Comparison of ENCODE assay signal across 2 cellular contexts in the genomic region with DNA sequence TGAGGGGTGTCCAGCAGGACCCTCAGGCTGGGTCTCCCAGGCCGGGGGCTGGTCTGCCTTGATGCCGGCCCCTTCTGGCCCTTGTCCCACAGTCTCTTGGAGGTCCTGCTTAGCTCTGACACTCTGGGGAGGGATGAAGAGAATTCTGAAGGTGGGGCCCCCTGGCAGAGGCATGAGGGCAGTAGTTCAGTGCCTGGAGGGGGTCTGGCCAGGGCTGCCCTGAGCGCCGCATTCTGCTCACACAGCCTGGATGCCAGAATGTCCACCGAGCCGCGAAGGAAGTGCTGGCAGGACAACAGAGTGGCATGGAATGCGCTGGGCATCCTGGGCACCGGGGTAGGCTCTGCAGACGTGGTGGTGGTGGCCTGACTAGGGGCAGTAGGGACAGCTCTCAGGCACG.
TF ChIP-seq lines count a peak whose summit lies in the region.

No MANE protein-coding gene starts in this region.

TF ChIP-seq in liver, 16 proteins besides CTCF, POLR2A, EP300 and RAD21 (continued from another document):
- TF ChIP-seq, protein P1, sequence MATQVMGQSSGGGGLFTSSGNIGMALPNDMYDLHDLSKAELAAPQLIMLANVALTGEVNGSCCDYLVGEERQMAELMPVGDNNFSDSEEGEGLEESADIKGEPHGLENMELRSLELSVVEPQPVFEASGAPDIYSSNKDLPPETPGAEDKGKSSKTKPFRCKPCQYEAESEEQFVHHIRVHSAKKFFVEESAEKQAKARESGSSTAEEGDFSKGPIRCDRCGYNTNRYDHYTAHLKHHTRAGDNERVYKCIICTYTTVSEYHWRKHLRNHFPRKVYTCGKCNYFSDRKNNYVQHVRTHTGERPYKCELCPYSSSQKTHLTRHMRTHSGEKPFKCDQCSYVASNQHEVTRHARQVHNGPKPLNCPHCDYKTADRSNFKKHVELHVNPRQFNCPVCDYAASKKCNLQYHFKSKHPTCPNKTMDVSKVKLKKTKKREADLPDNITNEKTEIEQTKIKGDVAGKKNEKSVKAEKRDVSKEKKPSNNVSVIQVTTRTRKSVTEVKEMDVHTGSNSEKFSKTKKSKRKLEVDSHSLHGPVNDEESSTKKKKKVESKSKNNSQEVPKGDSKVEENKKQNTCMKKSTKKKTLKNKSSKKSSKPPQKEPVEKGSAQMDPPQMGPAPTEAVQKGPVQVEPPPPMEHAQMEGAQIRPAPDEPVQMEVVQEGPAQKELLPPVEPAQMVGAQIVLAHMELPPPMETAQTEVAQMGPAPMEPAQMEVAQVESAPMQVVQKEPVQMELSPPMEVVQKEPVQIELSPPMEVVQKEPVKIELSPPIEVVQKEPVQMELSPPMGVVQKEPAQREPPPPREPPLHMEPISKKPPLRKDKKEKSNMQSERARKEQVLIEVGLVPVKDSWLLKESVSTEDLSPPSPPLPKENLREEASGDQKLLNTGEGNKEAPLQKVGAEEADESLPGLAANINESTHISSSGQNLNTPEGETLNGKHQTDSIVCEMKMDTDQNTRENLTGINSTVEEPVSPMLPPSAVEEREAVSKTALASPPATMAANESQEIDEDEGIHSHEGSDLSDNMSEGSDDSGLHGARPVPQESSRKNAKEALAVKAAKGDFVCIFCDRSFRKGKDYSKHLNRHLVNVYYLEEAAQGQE (IDR thresholded peaks at IDR 0.05): no peak
- TF ChIP-seq FOXA1 (IDR thresholded peaks at IDR 0.05) (no peak), TAF1 (conservative IDR thresholded peaks at IDR 0.05) (no peak), HNF4A (conservative IDR thresholded peaks at IDR 0.05) (no peak), HNF4G (IDR thresholded peaks at IDR 0.05) (no peak)
TF ChIP-seq in liver: peak in this region for 0.

TF ChIP-seq in HepG2, 621 proteins besides CTCF, POLR2A, EP300 and RAD21 (continued from another document):
- TF ChIP-seq, protein P2, sequence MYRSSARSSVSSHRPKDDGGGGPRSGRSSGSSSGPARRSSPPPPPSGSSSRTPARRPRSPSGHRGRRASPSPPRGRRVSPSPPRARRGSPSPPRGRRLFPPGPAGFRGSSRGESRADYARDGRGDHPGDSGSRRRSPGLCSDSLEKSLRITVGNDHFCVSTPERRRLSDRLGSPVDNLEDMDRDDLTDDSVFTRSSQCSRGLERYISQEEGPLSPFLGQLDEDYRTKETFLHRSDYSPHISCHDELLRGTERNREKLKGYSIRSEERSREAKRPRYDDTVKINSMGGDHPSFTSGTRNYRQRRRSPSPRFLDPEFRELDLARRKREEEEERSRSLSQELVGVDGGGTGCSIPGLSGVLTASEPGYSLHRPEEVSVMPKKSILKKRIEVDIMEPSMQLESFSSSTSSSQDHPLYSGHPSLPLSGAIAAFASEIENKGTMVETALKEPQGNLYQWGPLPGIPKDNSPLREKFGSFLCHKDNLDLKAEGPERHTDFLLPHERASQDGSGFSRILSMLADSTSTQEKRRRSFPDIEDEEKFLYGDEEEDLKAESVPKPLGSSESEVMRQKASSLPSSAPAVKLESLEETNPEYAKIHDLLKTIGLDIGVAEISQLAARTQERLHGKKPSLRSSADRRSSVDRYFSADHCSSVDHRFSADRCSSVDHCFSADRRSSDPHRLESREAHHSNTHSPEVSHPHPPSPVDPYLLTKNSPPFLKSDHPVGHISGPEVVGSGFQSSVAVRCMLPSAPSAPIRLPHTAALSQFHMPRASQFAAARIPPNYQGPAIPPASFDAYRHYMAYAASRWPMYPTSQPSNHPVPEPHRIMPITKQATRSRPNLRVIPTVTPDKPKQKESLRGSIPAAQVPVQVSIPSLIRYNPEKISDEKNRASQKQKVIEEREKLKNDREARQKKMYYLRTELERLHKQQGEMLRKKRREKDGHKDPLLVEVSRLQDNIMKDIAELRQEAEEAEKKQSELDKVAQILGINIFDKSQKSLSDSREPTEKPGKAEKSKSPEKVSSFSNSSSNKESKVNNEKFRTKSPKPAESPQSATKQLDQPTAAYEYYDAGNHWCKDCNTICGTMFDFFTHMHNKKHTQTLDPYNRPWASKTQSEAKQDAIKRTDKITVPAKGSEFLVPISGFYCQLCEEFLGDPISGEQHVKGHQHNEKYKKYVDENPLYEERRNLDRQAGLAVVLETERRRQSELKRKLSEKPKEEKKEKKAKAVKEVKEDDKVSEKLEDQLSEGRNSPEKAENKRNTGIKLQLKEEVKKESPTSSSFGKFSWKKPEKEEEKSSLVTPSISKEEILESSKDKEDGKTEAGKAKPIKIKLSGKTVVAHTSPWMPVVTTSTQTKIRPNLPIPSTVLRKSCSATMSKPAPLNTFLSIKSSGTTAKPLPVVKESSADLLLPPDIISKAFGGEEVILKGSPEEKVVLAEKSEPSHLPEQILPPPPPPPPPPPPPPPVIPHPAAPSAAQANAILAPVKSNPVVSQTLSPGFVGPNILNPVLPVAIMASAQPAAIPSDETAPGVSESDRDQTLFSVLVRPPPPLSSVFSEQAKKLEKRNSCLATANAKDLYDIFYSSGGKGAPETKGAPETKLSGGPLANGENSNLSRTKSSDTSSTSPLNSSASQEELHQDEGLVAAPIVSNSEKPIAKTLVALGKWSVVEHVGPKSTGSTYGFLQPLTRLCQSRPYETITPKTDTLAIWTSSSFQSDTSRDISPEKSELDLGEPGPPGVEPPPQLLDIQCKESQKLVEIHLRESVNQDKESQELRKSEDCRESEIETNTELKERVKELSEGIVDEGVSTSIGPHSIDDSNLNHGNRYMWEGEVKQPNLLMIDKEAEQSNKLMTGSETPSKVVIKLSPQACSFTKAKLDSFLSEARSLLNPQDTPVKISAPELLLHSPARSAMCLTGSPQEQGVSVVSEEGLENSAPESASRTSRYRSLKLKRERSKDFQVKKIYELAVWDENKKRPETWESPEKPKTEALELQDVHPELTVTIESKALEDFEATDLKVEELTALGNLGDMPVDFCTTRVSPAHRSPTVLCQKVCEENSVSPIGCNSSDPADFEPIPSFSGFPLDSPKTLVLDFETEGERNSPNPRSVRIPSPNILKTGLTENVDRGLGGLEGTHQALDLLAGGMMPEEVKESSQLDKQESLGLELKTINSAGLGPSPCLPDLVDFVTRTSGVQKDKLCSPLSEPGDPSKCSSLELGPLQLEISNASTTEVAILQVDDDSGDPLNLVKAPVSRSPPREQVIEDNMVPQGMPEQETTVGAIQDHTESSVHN (CRISPR knock-in tag; IDR thresholded peaks at IDR 0.05): no peak
- TF ChIP-seq RBAK (CRISPR knock-in tag; IDR thresholded peaks at IDR 0.05): no peak
- TF ChIP-seq YEATS2 (CRISPR knock-in tag; IDR thresholded peaks at IDR 0.05; ENCODE audit: borderline replicate concordance): no peak
TF ChIP-seq in HepG2: peak in this region for 0.
